12 cellular contexts compared by ENCODE assay signal in genomic region chr14:67964391-67964812, GRCh38.
A peak's percentile ranks its signal among the peaks of the same experiment; 100 is the strongest.
DNase-seq lines count a peak whose midpoint lies in the region; ATAC-seq and TF ChIP-seq lines count a peak whose summit lies in the region.
"Had no signal": no experiment of that assay in that cellular context is flagged by ENCODE, and none has a peak within 500 bp of the region (broad histone marks: within the 10 kb centered on the region; RNA-seq: fewer than 3 reads in every experiment).

No MANE protein-coding gene starts in this region.

- no peak overlapping the region for H3K4me3 ChIP-seq in Peyer's patch
- no peak overlapping the region for H3K4me3 ChIP-seq in CD8-positive, alpha-beta memory T cell (ENCODE audit: low read length)

- ATAC-seq in foreskin keratinocyte: peak; percentile 56
- peak; percentile 79 for ATAC-seq in sciatic nerve
- no peak for ATAC-seq in HG03025 (IDR thresholded peaks at IDR 0.05; ENCODE audit: low FRiP score, unreplicated experiment)

- CTCF ChIA-PET in CD8-positive, alpha-beta memory T cell (lab: Charles Lee): no interaction called here

- POLR2A ChIA-PET in CD8-positive, alpha-beta memory T cell (lab: Charles Lee): no interaction called here

- H3K9me3 Mint-ChIP-seq in CD8-positive, alpha-beta memory T cell: peaks cover 0 to 2% (median 0%) of the 10 kb centered on the region in 5 donors

- peaks cover 20 to 33% (median 21%) of the 10 kb centered on the region in 3 donors for H3K36me3 Mint-ChIP-seq in CD8-positive, alpha-beta memory T cell

- peak; percentile 55 for DNase-seq in GM03348 (ENCODE audit: low spot score)
- no peak for DNase-seq in Peyer's patch
- DNase-seq in foreskin keratinocyte: peak; percentile 79 to 90
- DNase-seq in sciatic nerve (ENCODE audit: low spot score): no peak
- no peak for DNase-seq in activated effector memory CD4-positive, alpha-beta T cell treated with Interleukin-2 at 50 U/mL for 16 hours
- no peak for DNase-seq in CD8-positive, alpha-beta memory T cell
- DNase-seq in NCI-H1436 (lab: John Stamatoyannopoulos, UW): no peak
- DNase-seq: activated CD8-positive, alpha-beta memory T cell treated with anti-CD3 and anti-CD28 coated beads for 24 hours; central memory CD4-positive, alpha-beta T cell; DMS79; Karpas-422 had no signal

- H3K9me3 ChIP-seq in Peyer's patch: no peaks in the 10 kb centered on the region
- H3K9me3 ChIP-seq in CD8-positive, alpha-beta memory T cell (ENCODE audit: low read length): no peaks in the 10 kb centered on the region

- H3K4me1 ChIP-seq in Peyer's patch: peaks cover 0 to 23% (median 5%) of the 10 kb centered on the region in 4 donors
- peaks cover 17% of the 10 kb centered on the region for H3K4me1 ChIP-seq in foreskin keratinocyte
- H3K4me1 ChIP-seq in CD8-positive, alpha-beta memory T cell (ENCODE audit: insufficient read depth, low read length): no peaks in the 10 kb centered on the region

- no peak overlapping the region for H3K4me3 Mint-ChIP-seq in CD8-positive, alpha-beta memory T cell

- no peak for TF ChIP-seq POLR2A in Peyer's patch (IDR thresholded peaks at IDR 0.05)

- H3K27me3 ChIP-seq in Peyer's patch (no peaks in the 10 kb centered on the region), foreskin keratinocyte (no peaks in the 10 kb centered on the region)
- no peaks in the 10 kb centered on the region for H3K27me3 ChIP-seq in CD8-positive, alpha-beta memory T cell (ENCODE audit: insufficient read depth, low read length, poor library complexity, severe bottlenecking)

- H3K27ac ChIP-seq in Peyer's patch: peak overlapping the region in 3 of 4 donors; percentile 25 to 71 (median 64)
- H3K27ac ChIP-seq in foreskin keratinocyte: peak overlapping the region; percentile 16
- H3K27ac ChIP-seq in CD8-positive, alpha-beta memory T cell (ENCODE audit: low read depth, low read length): no peak overlapping the region

- H3K27me3 Mint-ChIP-seq in CD8-positive, alpha-beta memory T cell: no peaks in the 10 kb centered on the region

- H3K4me1 Mint-ChIP-seq in CD8-positive, alpha-beta memory T cell: no peaks in the 10 kb centered on the region

- intact Hi-C loops in sciatic nerve (cut with DNase I): no loop called here

- TF ChIP-seq CTCF in Peyer's patch (IDR thresholded peaks at IDR 0.05): no peak
- TF ChIP-seq CTCF in foreskin keratinocyte (conservative IDR thresholded peaks at IDR 0.05): no peak

- H3K27ac Mint-ChIP-seq in CD8-positive, alpha-beta memory T cell: no peak overlapping the region

- H3K36me3 ChIP-seq in Peyer's patch: no peaks in the 10 kb centered on the region
- no peaks in the 10 kb centered on the region for H3K36me3 ChIP-seq in CD8-positive, alpha-beta memory T cell (ENCODE audit: insufficient read depth, low read length)

Comparison
In these comparisons a context has a peak if more than half of its experiments do, and no peak if none do; other contexts are left out.
1. DNase-seq: peak in GM03348 (single experiment) and foreskin keratinocyte (2 of 2); none in Peyer's patch (0 of 3), sciatic nerve (single experiment), activated effector memory CD4-positive, alpha-beta T cell treated with Interleukin-2 at 50 U/mL for 16 hours (single experiment), CD8-positive, alpha-beta memory T cell (0 of 5) and NCI-H1436 (single experiment).